ENCODE assay signal across 1 cellular context in the genomic region with DNA sequence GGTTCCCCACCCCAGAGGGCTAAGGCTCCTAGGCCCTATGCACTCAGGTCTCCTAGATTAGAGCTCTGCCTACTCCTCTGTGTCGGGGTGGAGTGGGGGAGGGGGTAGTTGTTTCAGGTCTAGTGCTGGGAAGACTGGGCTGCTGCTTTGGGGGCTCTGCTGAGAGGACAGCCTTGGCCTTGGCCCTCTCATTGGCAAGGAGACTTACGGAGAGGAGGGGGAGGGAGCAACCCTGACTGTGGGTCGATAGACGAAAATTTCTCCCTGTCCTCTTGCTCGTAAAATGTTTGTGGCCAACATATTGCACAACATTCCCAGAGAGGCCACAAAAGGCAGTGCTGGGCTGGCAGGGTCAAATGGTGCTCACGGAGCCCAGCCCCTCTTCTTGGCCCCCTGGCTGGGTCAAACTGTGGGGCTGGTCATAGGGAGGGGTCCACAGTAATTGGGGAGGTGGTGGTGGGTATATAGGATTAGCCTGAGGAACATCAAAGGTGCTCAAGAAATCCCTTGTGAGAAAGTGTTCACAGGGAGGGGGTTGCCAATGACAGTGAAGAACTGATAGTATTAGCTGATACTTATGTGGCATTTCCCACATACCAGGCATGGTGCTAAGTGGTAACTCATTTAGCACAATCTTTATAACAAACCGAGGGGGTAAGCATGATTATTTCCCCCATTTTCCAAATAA.
TF ChIP-seq lines count a peak whose summit lies in the region.

No MANE protein-coding gene starts in this region.

TF ChIP-seq in H1, 55 proteins besides CTCF, POLR2A, EP300 and RAD21 (continued from another document):
- TF ChIP-seq TAF7 (optimal IDR thresholded peaks at IDR 0.05; ENCODE audit: borderline replicate concordance, low read depth, low read length), result no peak
- TF ChIP-seq CEBPB (IDR thresholded peaks at IDR 0.05; ENCODE audit: low read depth, low read length), result peak; percentile 88
- no peak for TF ChIP-seq EZH2 (IDR thresholded peaks at IDR 0.05; ENCODE audit: low read depth, low read length, severe bottlenecking)
